ENCODE assay signal across 12 cellular contexts in genomic region chr17:4951486-4951885, GRCh38. TPM values are rescaled to one million over a fixed set of nuclear protein-coding genes. Genes with fewer than 3 reads are reported as not detected.
A peak's percentile ranks its signal among the peaks of the same experiment; 100 is the strongest.
DNase-seq lines count a peak whose midpoint lies in the region; ATAC-seq, FAIRE-seq and TF ChIP-seq lines count a peak whose summit lies in the region.
"Had no signal": no experiment of that assay in that cellular context is flagged by ENCODE, and none has a peak within 500 bp of the region (broad histone marks: within the 10 kb centered on the region; RNA-seq: fewer than 3 reads in every experiment).

No MANE protein-coding gene starts in this region.

- peak overlapping the region in 6 of 7 donors; percentile 43 to 90 (median 53) for H3K4me3 Mint-ChIP-seq in CD8-positive, alpha-beta memory T cell
- peak overlapping the region; percentile 70 for H3K4me3 Mint-ChIP-seq in astrocyte (ENCODE audit: unreplicated experiment)
- peak overlapping the region; percentile 87 for H3K4me3 Mint-ChIP-seq in natural killer cell

- in situ Hi-C loops in IMR-90 (cut with MboI; ENCODE audit: low sequenced_read_pairs): no loop called here

- peak overlapping the region; percentile 87 for H2AK9ac ChIP-seq in IMR-90 (replicated peaks; ENCODE audit: low read depth, low read length, poor library complexity)

- peaks cover 15 to 26% (median 23%) of the 10 kb centered on the region in 3 donors for H3K4me1 Mint-ChIP-seq in CD8-positive, alpha-beta memory T cell
- H3K4me1 Mint-ChIP-seq in astrocyte (ENCODE audit: low read depth, unreplicated experiment) (peaks cover 28% of the 10 kb centered on the region), natural killer cell (peaks cover 19 to 29% of the 10 kb centered on the region in 2 donors)

- H3K36me3 ChIP-seq in CD8-positive, alpha-beta memory T cell (ENCODE audit: insufficient read depth, low read length): peaks cover 5% of the 10 kb centered on the region
- H3K36me3 ChIP-seq in IMR-90 (ENCODE audit: control insufficient read depth, insufficient read depth, low read length) (peaks cover 3% of the 10 kb centered on the region), astrocyte (ENCODE audit: insufficient read depth, low read length) (peaks cover 4% of the 10 kb centered on the region)

- WGBS in IMR-90 (ENCODE audit: extremely low coverage in 2 of 2, insufficient read length in 1 of 2), 2 experiments: 100% methylated on average over 1 of the region's 3 CpGs; no CpG with 5 or more reads in 1 of the 2 experiments

- 0 out of 3 replicates have a peak overlapping the region, but pooled peaks have one; percentile 74 for H2BK15ac ChIP-seq in IMR-90 (ENCODE audit: low read depth, low read length)

- H3K23ac ChIP-seq in IMR-90 (ENCODE audit: low read depth, low read length): peak overlapping the region; percentile 86; the same call in 1 of the 2 replicates

- no peak overlapping the region for H4K5ac ChIP-seq in IMR-90 (ENCODE audit: low read depth, low read length)

- no peaks in the 10 kb centered on the region for H3K27me3 ChIP-seq in CD8-positive, alpha-beta memory T cell (ENCODE audit: insufficient read depth, low read length, poor library complexity, severe bottlenecking)
- no peaks in the 10 kb centered on the region for H3K27me3 ChIP-seq in IMR-90 (ENCODE audit: control insufficient read depth, insufficient read depth, low read length)
- no peaks in the 10 kb centered on the region for H3K27me3 ChIP-seq in astrocyte (ENCODE audit: insufficient read depth, low read length)

- DNase-seq in CD8-positive, alpha-beta memory T cell: no peak
- DNase-seq in IMR-90 (no peak), astrocyte (ENCODE audit: low read depth) (no peak), natural killer cell (no peak), HUDEP-2 (lab: John Stamatoyannopoulos, UW; ENCODE audit: unreplicated experiment in 76 of 76) (no peak), T-helper 9 cell (no peak)
- DNase-seq: lower lobe of right lung; stimulated activated CD4-positive, alpha-beta T cell treated with anti-CD3 and anti-CD28 coated beads, Interleukin-2, amount 100 ng/mL, for 48 hours had no signal

- peaks cover 11% of the 10 kb centered on the region for H3K4me1 ChIP-seq in CD8-positive, alpha-beta memory T cell (ENCODE audit: insufficient read depth, low read length)
- H3K4me1 ChIP-seq in IMR-90 (ENCODE audit: control insufficient read depth, insufficient read depth, low read length) (peaks cover 28% of the 10 kb centered on the region), astrocyte (ENCODE audit: insufficient read depth, low read length) (peaks cover 22% of the 10 kb centered on the region)

- H3K4me3 ChIP-seq in CD8-positive, alpha-beta memory T cell (ENCODE audit: low read length): no peak overlapping the region
- H3K4me3 ChIP-seq in IMR-90 (ENCODE audit: insufficient read depth, low read depth, low read length) (no peak overlapping the region), astrocyte (ENCODE audit: insufficient read depth, low read depth, low read length) (no peak overlapping the region)
- H3K4me3 ChIP-seq: SK-N-MC had no signal

- ATAC-seq in IMR-90 (ENCODE audit: low read depth) (no peak), natural killer cell (no peak), GM18861 (IDR thresholded peaks at IDR 0.05; ENCODE audit: unreplicated experiment) (no peak), GM18520 (IDR thresholded peaks at IDR 0.05; ENCODE audit: unreplicated experiment) (no peak)
- ATAC-seq: lower lobe of right lung had no signal

- H2AK5ac ChIP-seq in IMR-90 (ENCODE audit: low read depth, low read length): peak overlapping the region; percentile 97; the same call in 1 of the 2 replicates

- CTCF ChIA-PET in CD8-positive, alpha-beta memory T cell (lab: Charles Lee): interaction anchor here (1.1 to 4.8 kb wide), 4 partner anchors 11 to 68 kb away, joined by 4 to 30 read pairs (median 5); partner anchors contain the start of genes RNF167, SLC25A11 and SPAG7
- CTCF ChIA-PET in IMR-90 (lab: Yijun Ruan, JAX): interaction anchor here (0.9 kb wide), 1 partner anchor 43 kb away, joined by 3 read pairs; no protein-coding TSS in a partner anchor

- H2AFZ ChIP-seq in IMR-90 (replicated peaks; ENCODE audit: low read length, poor library complexity) (peak overlapping the region; percentile 92), astrocyte (ENCODE audit: low read depth, low read length) (no peak overlapping the region)

- peak overlapping the region; percentile 99 for H3K4ac ChIP-seq in IMR-90 (ENCODE audit: low read depth, low read length)

- H3K56ac ChIP-seq in IMR-90 (ENCODE audit: extremely low read depth, insufficient read depth, low read length): no peak overlapping the region

- POLR2A ChIA-PET in CD8-positive, alpha-beta memory T cell (lab: Charles Lee): interaction anchor here (1.3 to 11.7 kb wide), 4 partner anchors 9 to 17 kb away, joined by 3 to 187 read pairs (median 6); partner anchors contain the start of genes RNF167, SLC25A11 and SPAG7
- POLR2A ChIA-PET in IMR-90 (lab: Charles Lee; ENCODE audit: unreplicated experiment): interaction anchor here (0.5 to 1.3 kb wide), 2 partner anchors 16 to 44 kb away, joined by 3 to 4 read pairs; no protein-coding TSS in a partner anchor

- peaks cover 27% of the 10 kb centered on the region; the same call in 1 of the 2 replicates for H3K9me1 ChIP-seq in IMR-90 (ENCODE audit: insufficient read depth, low read length)

- no peak for TF ChIP-seq RAD21 in IMR-90 (IDR thresholded peaks at IDR 0.05; ENCODE audit: low read length)

- H3K27ac Mint-ChIP-seq in CD8-positive, alpha-beta memory T cell: peak overlapping the region in 5 of 8 donors; percentile 55 to 96 (median 84)
- H3K27ac Mint-ChIP-seq in astrocyte (ENCODE audit: unreplicated experiment) (peak overlapping the region; percentile 62), natural killer cell (peak overlapping the region; percentile 87 to 93)

- peak overlapping the region; percentile 89 for H2BK120ac ChIP-seq in IMR-90 (ENCODE audit: low read depth, low read length)

- peak overlapping the region; percentile 94 for H4K91ac ChIP-seq in IMR-90 (ENCODE audit: insufficient read depth, low read depth, low read length)

- H3K9me3 Mint-ChIP-seq in CD8-positive, alpha-beta memory T cell: no peaks in the 10 kb centered on the region
- H3K9me3 Mint-ChIP-seq in astrocyte (ENCODE audit: unreplicated experiment): no peaks in the 10 kb centered on the region
- no peaks in the 10 kb centered on the region for H3K9me3 Mint-ChIP-seq in natural killer cell

- TF ChIP-seq POLR2A in IMR-90 (IDR thresholded peaks at IDR 0.05; ENCODE audit: low read depth, low read length): no peak

- H4K8ac ChIP-seq in IMR-90 (ENCODE audit: low read depth in 2 of 2, low read length in 2 of 2): peak overlapping the region; percentile 95 to 97; a peak in 2 of 4 replicates

- H3K9ac ChIP-seq in IMR-90 (ENCODE audit: low read depth, low read length): no peak overlapping the region
- no peak overlapping the region for H3K9ac ChIP-seq in astrocyte (ENCODE audit: low read length)

- H3K79me1 ChIP-seq in IMR-90 (ENCODE audit: low read depth in 1 of 2, low read length in 2 of 2): peaks cover 12 to 27% of the 10 kb centered on the region in 2 experiments; a peak in 3 of 4 replicates

- H3K36me3 Mint-ChIP-seq in CD8-positive, alpha-beta memory T cell: peaks cover 0 to 13% (median 2%) of the 10 kb centered on the region in 3 donors
- H3K36me3 Mint-ChIP-seq in astrocyte (ENCODE audit: low read depth, unreplicated experiment) (peaks cover 15% of the 10 kb centered on the region), natural killer cell (peaks cover 4% of the 10 kb centered on the region)

- intact Hi-C loops in IMR-90 (cut with micrococcal nuclease) (no loop called here), natural killer cell (cut with micrococcal nuclease) (no loop called here)

- H2BK5ac ChIP-seq in IMR-90 (ENCODE audit: low read depth, low read length, poor library complexity, severe bottlenecking): no peak overlapping the region

- no peak overlapping the region for H3K18ac ChIP-seq in IMR-90 (ENCODE audit: low read depth, low read length)

- dilution Hi-C loops in IMR-90 (cut with HindIII; ENCODE audit: low sequenced_read_pairs, unreplicated experiment): no loop called here

- H4K20me1 ChIP-seq in IMR-90 (ENCODE audit: insufficient read depth, low read length): peaks cover 20% of the 10 kb centered on the region
- H4K20me1 ChIP-seq in astrocyte (ENCODE audit: insufficient read depth, low read length): peaks cover 19% of the 10 kb centered on the region

- H2BK20ac ChIP-seq in IMR-90 (ENCODE audit: low read depth, low read length): peak overlapping the region; percentile 54; the same call in 1 of the 2 replicates

- peak overlapping the region; percentile 70; the same call in 1 of the 2 replicates for H3K14ac ChIP-seq in IMR-90 (replicated peaks; ENCODE audit: low read depth, low read length)

- no TSS peak for BruUV-seq in IMR-90 (replicated peaks; lab: Mats Ljungman, UMichigan)

- no peak for TF ChIP-seq CTCF in IMR-90 (conservative IDR thresholded peaks at IDR 0.05; ENCODE audit: low read depth, low read length)
- TF ChIP-seq CTCF in astrocyte (IDR thresholded peaks at IDR 0.05; ENCODE audit: insufficient read depth, low read depth, low read length): no peak
- no peak for TF ChIP-seq CTCF in natural killer cell (IDR thresholded peaks at IDR 0.05)

- peaks cover 19% of the 10 kb centered on the region for H3K79me2 ChIP-seq in astrocyte (ENCODE audit: insufficient read depth, low read length)

- H3K27me3 Mint-ChIP-seq in CD8-positive, alpha-beta memory T cell: peaks cover 0 to 4% of the 10 kb centered on the region in 2 donors
- H3K27me3 Mint-ChIP-seq in astrocyte (ENCODE audit: low read depth, unreplicated experiment) (no peaks in the 10 kb centered on the region), natural killer cell (ENCODE audit: low read depth in 2 of 2) (peaks cover 0 to 2% of the 10 kb centered on the region in 2 donors)

- H3K4me2 ChIP-seq in IMR-90 (ENCODE audit: low read depth, low read length) (no peak overlapping the region), astrocyte (ENCODE audit: low read length) (no peak overlapping the region)

- no peak for FAIRE-seq in astrocyte (lab: Jason Lieb, UNC)
- FAIRE-seq: G401.6 had no signal

- H3K27ac ChIP-seq in CD8-positive, alpha-beta memory T cell (ENCODE audit: low read depth, low read length): peak overlapping the region; percentile 86
- H3K27ac ChIP-seq in IMR-90 (ENCODE audit: insufficient read depth, low read length) (no peak overlapping the region), astrocyte (ENCODE audit: low read depth, low read length) (no peak overlapping the region)
- H3K27ac ChIP-seq: SK-N-MC had no signal

- H3K9me3 ChIP-seq in CD8-positive, alpha-beta memory T cell (ENCODE audit: low read length): no peaks in the 10 kb centered on the region
- H3K9me3 ChIP-seq in IMR-90 (ENCODE audit: control insufficient read depth, insufficient read depth, low read length): no peaks in the 10 kb centered on the region
- no peaks in the 10 kb centered on the region for H3K9me3 ChIP-seq in astrocyte (ENCODE audit: insufficient read depth, low read depth, low read length)
- H3K9me3 ChIP-seq: lower lobe of right lung had no signal

RNA-seq across cellular contexts. Expression of gene ENO3, which starts 0.6 kb away (rescaled TPM):
- 10 to 100 TPM; 27.1 to 29.4 TPM for total RNA-seq in CD8-positive, alpha-beta memory T cell
- polyA plus RNA-seq in CD8-positive, alpha-beta memory T cell: 1.3 TPM
- total RNA-seq in IMR-90 (2012; rRNA removed): 1.4 TPM in 2 replicates
- 4.2 and 5.1 TPM in 2 replicates for polyA plus RNA-seq in IMR-90 (2012; rRNA removed)
- 1.6 and 2.8 TPM in 2 replicates for polyA plus RNA-seq in IMR-90 (2012; cell fraction: cytosol; rRNA removed)
- polyA plus RNA-seq in IMR-90 (2012; cell fraction: nucleus; rRNA removed; ENCODE audit: low replicate concordance): 52.7 and 54.4 TPM in 2 replicates
- total RNA-seq in astrocyte: 12.7 and 20.4 TPM in 2 replicates
- total RNA-seq in natural killer cell: 10 to 100 TPM; 26.1 to 28.4 (median 26.6) TPM

RNA-seq across cellular contexts. Expression of gene PFN1, which starts 3.2 kb away (rescaled TPM):
- 1,000 to 10,000 TPM; 1,826 to 1,841 TPM for total RNA-seq in CD8-positive, alpha-beta memory T cell
- polyA plus RNA-seq in CD8-positive, alpha-beta memory T cell: 2,601 TPM
- 348 and 432 TPM in 2 replicates for total RNA-seq in IMR-90 (2012; rRNA removed)
- 1,671 and 2,152 TPM in 2 replicates for polyA plus RNA-seq in IMR-90 (2012; rRNA removed)
- polyA plus RNA-seq in IMR-90 (2012; cell fraction: cytosol; rRNA removed): 2,723 and 2,770 TPM in 2 replicates
- 690 and 857 TPM in 2 replicates for polyA plus RNA-seq in IMR-90 (2012; cell fraction: nucleus; rRNA removed; ENCODE audit: low replicate concordance)
- 1,246 and 1,346 TPM in 2 replicates for total RNA-seq in astrocyte
- total RNA-seq in natural killer cell: 1,000 to 10,000 TPM; 1,278 to 1,379 (median 1,308) TPM

RNA-seq across cellular contexts. Expression of gene RNF167, which starts 11.4 kb away (rescaled TPM):
- total RNA-seq in CD8-positive, alpha-beta memory T cell: 100 to 1,000 TPM; 187 to 192 TPM
- polyA plus RNA-seq in CD8-positive, alpha-beta memory T cell: 69.0 TPM
- total RNA-seq in IMR-90 (2012; rRNA removed) (13.1 and 13.3 TPM in 2 replicates), astrocyte (88.0 and 89.7 TPM in 2 replicates), natural killer cell (100 to 1,000 TPM; 149 to 189 (median 177) TPM)
- 79.5 and 83.6 TPM in 2 replicates for polyA plus RNA-seq in IMR-90 (2012; rRNA removed)
- polyA plus RNA-seq in IMR-90 (2012; cell fraction: cytosol; rRNA removed): 41.9 and 55.4 TPM in 2 replicates
- polyA plus RNA-seq in IMR-90 (2012; cell fraction: nucleus; rRNA removed; ENCODE audit: low replicate concordance): 69.1 and 86.3 TPM in 2 replicates

RNA-seq across cellular contexts. Expression of gene SLC25A11, which starts 11.6 kb away (rescaled TPM):
- 100 to 1,000 TPM in 1 of 2 experiments, 10 to 100 TPM in 1; 90.0 to 101 TPM for total RNA-seq in CD8-positive, alpha-beta memory T cell
- 85.1 TPM for polyA plus RNA-seq in CD8-positive, alpha-beta memory T cell
- total RNA-seq in IMR-90 (2012; rRNA removed) (30.8 and 35.0 TPM in 2 replicates), astrocyte (36.8 and 43.0 TPM in 2 replicates), natural killer cell (10 to 100 TPM; 34.7 to 47.5 (median 42.5) TPM)
- 62.2 and 68.2 TPM in 2 replicates for polyA plus RNA-seq in IMR-90 (2012; rRNA removed)
- 58.3 and 80.2 TPM in 2 replicates for polyA plus RNA-seq in IMR-90 (2012; cell fraction: cytosol; rRNA removed)
- polyA plus RNA-seq in IMR-90 (2012; cell fraction: nucleus; rRNA removed; ENCODE audit: low replicate concordance): 29.2 and 53.6 TPM in 2 replicates

RNA-seq across cellular contexts. Expression of gene SPAG7, which starts 16.1 kb away (rescaled TPM):
- 10 to 100 TPM; 63.4 to 64.2 TPM for total RNA-seq in CD8-positive, alpha-beta memory T cell
- polyA plus RNA-seq in CD8-positive, alpha-beta memory T cell: 112 TPM
- total RNA-seq in IMR-90 (2012; rRNA removed) (50.2 and 52.2 TPM in 2 replicates), astrocyte (57.2 and 60.9 TPM in 2 replicates), natural killer cell (10 to 100 TPM; 45.7 to 60.2 (median 59.6) TPM)
- polyA plus RNA-seq in IMR-90 (2012; rRNA removed): 108 and 115 TPM in 2 replicates
- 71.1 and 79.9 TPM in 2 replicates for polyA plus RNA-seq in IMR-90 (2012; cell fraction: cytosol; rRNA removed)
- 353 and 581 TPM in 2 replicates for polyA plus RNA-seq in IMR-90 (2012; cell fraction: nucleus; rRNA removed; ENCODE audit: low replicate concordance)
